ENCODE assay signal across 8 cellular contexts in genomic region chr17:6843241-6843890, GRCh38. TPM values are rescaled to one million over a fixed set of nuclear protein-coding genes. Genes with fewer than 3 reads are reported as not detected.
A peak's percentile ranks its signal among the peaks of the same experiment; 100 is the strongest.
DNase-seq lines count a peak whose midpoint lies in the region; ATAC-seq, FAIRE-seq and TF ChIP-seq lines count a peak whose summit lies in the region.

No MANE protein-coding gene starts in this region.

- CTCF ChIA-PET in CD4-positive, alpha-beta memory T cell (lab: Charles Lee; ENCODE audit: partially characterized antibody): interaction anchor here (0.7 to 4.2 kb wide), 22 partner anchors 8 to 294 kb away, joined by 3 to 48 read pairs (median 5); partner anchors contain the start of genes BCL6B and TEKT1

- TF ChIP-seq POLR2A in GM12892 (IDR thresholded peaks at IDR 0.05; ENCODE audit: low read depth, low read length): no peak

- intact Hi-C loops in CD4-positive, alpha-beta memory T cell (cut with micrococcal nuclease): loop anchor here (1.0 to 5.0 kb wide), 4 partner anchors 162 to 294 kb away; no protein-coding TSS in a partner anchor
- intact Hi-C loops in psoas muscle (cut with DNase I): loop anchor here in 1 of 2 donors (2.0 to 10.0 kb wide), 2 partner anchors 161 to 177 kb away; no protein-coding TSS in a partner anchor

- peaks cover 16 to 31% of the 10 kb centered on the region in 2 donors for H3K27me3 Mint-ChIP-seq in CD4-positive, alpha-beta memory T cell
- peaks cover 44% of the 10 kb centered on the region for H3K27me3 Mint-ChIP-seq in activated T-cell treated with anti-CD3 and anti-CD28 coated beads, Interleukin-2, amount 50 U/mL, for 72 hours (ENCODE audit: low read depth)

- no peaks in the 10 kb centered on the region for H3K9me3 Mint-ChIP-seq in CD4-positive, alpha-beta memory T cell
- no peaks in the 10 kb centered on the region for H3K9me3 Mint-ChIP-seq in activated T-cell treated with anti-CD3 and anti-CD28 coated beads, Interleukin-2, amount 50 U/mL, for 72 hours

- POLR2A ChIA-PET in CD4-positive, alpha-beta memory T cell (lab: Charles Lee; ENCODE audit: partially characterized antibody): no interaction called here

- no peaks in the 10 kb centered on the region for H3K27me3 ChIP-seq in CD4-positive, alpha-beta memory T cell (ENCODE audit: insufficient read depth, low read length)
- peaks cover 0 to 33% (median 2%) of the 10 kb centered on the region in 3 donors for H3K27me3 ChIP-seq in psoas muscle (ENCODE audit: insufficient read depth in 3 of 3, low read length in 2 of 3)

- no peak overlapping the region for H3K4me3 ChIP-seq in CD4-positive, alpha-beta memory T cell (ENCODE audit: low read length in 2 of 2)
- H3K4me3 ChIP-seq in psoas muscle: no peak overlapping the region

- no peak overlapping the region for H3K4me3 Mint-ChIP-seq in CD4-positive, alpha-beta memory T cell
- no peak overlapping the region for H3K4me3 Mint-ChIP-seq in activated T-cell treated with anti-CD3 and anti-CD28 coated beads, Interleukin-2, amount 50 U/mL, for 72 hours

- peaks cover 10% of the 10 kb centered on the region for H3K4me1 ChIP-seq in CD4-positive, alpha-beta memory T cell (ENCODE audit: insufficient read depth, low read length)
- H3K4me1 ChIP-seq in psoas muscle: no peaks in the 10 kb centered on the region

- H3K27ac Mint-ChIP-seq in CD4-positive, alpha-beta memory T cell: no peak overlapping the region
- no peak overlapping the region for H3K27ac Mint-ChIP-seq in activated T-cell treated with anti-CD3 and anti-CD28 coated beads, Interleukin-2, amount 50 U/mL, for 72 hours

- ATAC-seq in psoas muscle: no peak
- ATAC-seq in activated T-cell treated with anti-CD3 and anti-CD28 coated beads, Interleukin-2, amount 50 U/mL, for 72 hours (replicated peaks in 1 of 2): no peak

- H3K36me3 Mint-ChIP-seq in CD4-positive, alpha-beta memory T cell: no peaks in the 10 kb centered on the region
- H3K36me3 Mint-ChIP-seq in activated T-cell treated with anti-CD3 and anti-CD28 coated beads, Interleukin-2, amount 50 U/mL, for 72 hours (ENCODE audit: insufficient read depth in 2 of 2): no peaks in the 10 kb centered on the region

- DNase-seq in CD4-positive, alpha-beta memory T cell: peak in 4 of 5 donors; percentile 37 to 45 (median 38)
- DNase-seq in HT1080 (ENCODE audit: low read depth) (peak; percentile 15), SHP77 (lab: John Stamatoyannopoulos, UW) (peak; percentile 54 to 74), fibroblast of the conjunctiva (ENCODE audit: low read depth) (peak; percentile 35), psoas muscle (no peak), GM12892 (ENCODE audit: insufficient read length) (no peak)
- DNase-seq in activated T-cell treated with anti-CD3 and anti-CD28 coated beads, Interleukin-2, amount 50 U/mL, for 72 hours: no peak
- DNase-seq in stimulated activated CD4-positive, alpha-beta T cell treated with anti-CD3 and anti-CD28 coated beads, Interleukin-12 subunit alpha, Interleukin-12 subunit beta, amount 100 ng/mL, for 4 hours: no peak

- H3K36me3 ChIP-seq in CD4-positive, alpha-beta memory T cell (ENCODE audit: insufficient read depth, low read length): no peaks in the 10 kb centered on the region
- H3K36me3 ChIP-seq in psoas muscle (ENCODE audit: insufficient read depth in 1 of 2, low read depth in 1 of 2): no peaks in the 10 kb centered on the region

- H3K27ac ChIP-seq in CD4-positive, alpha-beta memory T cell (ENCODE audit: low read depth, low read length): no peak overlapping the region
- H3K27ac ChIP-seq in psoas muscle: no peak overlapping the region

- 26 to 30% (median 28%) methylated on average over 8 of the region's 8 CpGs for WGBS in psoas muscle, 3 donors

- TF ChIP-seq CTCF in psoas muscle (IDR thresholded peaks at IDR 0.05): peak; percentile 59

- peaks cover 0 to 6% (median 5%) of the 10 kb centered on the region in 4 donors for H3K4me1 Mint-ChIP-seq in CD4-positive, alpha-beta memory T cell
- no peaks in the 10 kb centered on the region for H3K4me1 Mint-ChIP-seq in activated T-cell treated with anti-CD3 and anti-CD28 coated beads, Interleukin-2, amount 50 U/mL, for 72 hours (ENCODE audit: low read depth)

- FAIRE-seq in GM12892 (lab: Jason Lieb, UNC): no peak

- no peaks in the 10 kb centered on the region for H3K9me3 ChIP-seq in CD4-positive, alpha-beta memory T cell (ENCODE audit: control insufficient read depth in 1 of 2, low read length in 2 of 2)
- no peaks in the 10 kb centered on the region for H3K9me3 ChIP-seq in psoas muscle

RNA-seq across cellular contexts. Expression of gene TEKT1, which starts 11.8 kb away (rescaled TPM):
- total RNA-seq in CD4-positive, alpha-beta memory T cell: not detected
- polyA plus RNA-seq in CD4-positive, alpha-beta memory T cell: not detected
- not detected in 2 replicates for total RNA-seq in HT1080 (2014; rRNA removed; shearing (Covaris generic))
- polyA plus RNA-seq in HT1080 (2015; cell fraction: cytosol; rRNA removed): not detected in 2 replicates
- not detected in 2 replicates for polyA plus RNA-seq in HT1080 (2015; cell fraction: nucleus; rRNA removed)
- total RNA-seq in psoas muscle: not detected
- polyA plus RNA-seq in psoas muscle: not detected
- total RNA-seq in activated T-cell treated with anti-CD3 and anti-CD28 coated beads, Interleukin-2, amount 50 U/mL, for 72 hours: not detected
- not detected for polyA plus RNA-seq in GM12892 (2012; ENCODE audit: missing spikeins)

Comparison
In these comparisons a context has a peak if more than half of its experiments do, and no peak if none do; other contexts are left out.
1. DNase-seq: peak in CD4-positive, alpha-beta memory T cell (4 of 5), HT1080 (single experiment), SHP77 (2 of 2) and fibroblast of the conjunctiva (single experiment); none in psoas muscle (0 of 2), activated T-cell treated with anti-CD3 and anti-CD28 coated beads, Interleukin-2, amount 50 U/mL, for 72 hours (0 of 2), GM12892 (single experiment) and stimulated activated CD4-positive, alpha-beta T cell treated with anti-CD3 and anti-CD28 coated beads, Interleukin-12 subunit alpha, Interleukin-12 subunit beta, amount 100 ng/mL, for 4 hours (single experiment).